ENCODE assay signal across 27 cellular contexts in genomic region chr6:83558975-83559374, GRCh38. TPM values are rescaled to one million over a fixed set of nuclear protein-coding genes. Genes with fewer than 3 reads are reported as not detected.
A peak's percentile ranks its signal among the peaks of the same experiment; 100 is the strongest.
DNase-seq lines count a peak whose midpoint lies in the region; ATAC-seq, FAIRE-seq and TF ChIP-seq lines count a peak whose summit lies in the region.
"Had no signal": no experiment of that assay in that cellular context is flagged by ENCODE, and none has a peak within 500 bp of the region (broad histone marks: within the 10 kb centered on the region; RNA-seq: fewer than 3 reads in every experiment).

No MANE protein-coding gene starts in this region.

- H3K27me3 ChIP-seq in GM23338 (ENCODE audit: insufficient read depth) (no peaks in the 10 kb centered on the region), H1 (replicated peaks in 1 of 4; ENCODE audit: control insufficient read depth in 3 of 4, extremely low read depth in 1 of 4, insufficient read depth in 3 of 4, low read length in 3 of 4) (no peaks in the 10 kb centered on the region), mesenchymal stem cell (ENCODE audit: control insufficient read depth in 1 of 2, insufficient read depth in 1 of 2, low read length in 2 of 2) (peaks cover 0 to 3% of the 10 kb centered on the region in 2 experiments), colonic mucosa (no peaks in the 10 kb centered on the region)
- H3K27me3 ChIP-seq: BE2C; BLaER1 treated with 17β-estradiol and CSF1 and Interleukin-3, amounts not matched to agents 10 nM and 100 nM had no signal

- H3K4me2 ChIP-seq in GM23338, result no peak overlapping the region
- H3K4me2 ChIP-seq in H1 (ENCODE audit: insufficient read depth in 1 of 2, low read depth in 2 of 2, low read length in 2 of 2), result no peak overlapping the region
- H3K4me2 ChIP-seq in mesenchymal stem cell (ENCODE audit: low read length, poor library complexity, severe bottlenecking), result no peak overlapping the region
- no peak overlapping the region for H3K4me2 ChIP-seq in OCI-LY7 (ENCODE audit: low read length)
- H3K4me2 ChIP-seq: A549; BLaER1 treated with 17β-estradiol and CSF1 and Interleukin-3, amounts not matched to agents 10 nM and 100 nM had no signal

- CTCF ChIA-PET in H1 (lab: Charles Lee; ENCODE audit: partially characterized antibody) (interaction anchor here (1.0 kb wide), 1 partner anchor 21 kb away, joined by 4 read pairs; no protein-coding TSS in a partner anchor), OCI-LY7 (lab: Charles Lee; ENCODE audit: unreplicated experiment) (no interaction called here)

- TF ChIP-seq POLR2A in H1 (IDR thresholded peaks at IDR 0.05; ENCODE audit: control extremely low read depth in 1 of 2, low read depth in 2 of 2, low read length in 2 of 2), result no peak

- H3F3A ChIP-seq in GM23338 (replicated peaks; ENCODE audit: low read depth), result no peaks in the 10 kb centered on the region

- POLR2A ChIA-PET in H1 (lab: Charles Lee; ENCODE audit: partially characterized antibody) (interaction anchor here (1.2 kb wide), 1 partner anchor 12 kb away, joined by 3 read pairs; no protein-coding TSS in a partner anchor), OCI-LY7 (lab: Charles Lee) (interaction anchor here (0.6 kb wide), 1 partner anchor 183 kb away, joined by 3 read pairs; no protein-coding TSS in a partner anchor)

- H3K4me1 ChIP-seq in GM23338 (ENCODE audit: insufficient read depth), result no peaks in the 10 kb centered on the region
- H3K4me1 ChIP-seq in H1 (replicated peaks in 1 of 4; ENCODE audit: control insufficient read depth in 3 of 4, insufficient read depth in 4 of 4, low read length in 3 of 4), result peaks cover 0 to 4% (median 0%) of the 10 kb centered on the region in 4 experiments; a peak in 1 of 7 replicates
- H3K4me1 ChIP-seq in mesenchymal stem cell (ENCODE audit: control insufficient read depth, insufficient read depth, low read depth, low read length), result peaks cover 6% of the 10 kb centered on the region
- no peaks in the 10 kb centered on the region for H3K4me1 ChIP-seq in colonic mucosa
- no peaks in the 10 kb centered on the region for H3K4me1 ChIP-seq in OCI-LY7 (ENCODE audit: insufficient read depth, low read length, poor library complexity, severe bottlenecking)
- H3K4me1 ChIP-seq: A549; BE2C; BLaER1 treated with 17β-estradiol and CSF1 and Interleukin-3, amounts not matched to agents 10 nM and 100 nM had no signal

- H2AFZ ChIP-seq in GM23338 (0 out of 2 replicates have a peak overlapping the region, but pooled peaks have one; percentile 1), H1 (ENCODE audit: low read length) (no peak overlapping the region), mesenchymal stem cell (ENCODE audit: low read depth, low read length) (no peak overlapping the region), OCI-LY7 (ENCODE audit: low read length) (no peak overlapping the region)

- no peak overlapping the region for H4K5ac ChIP-seq in H1 (ENCODE audit: insufficient read length, low read depth, low read length)

- TF ChIP-seq CTCF in GM23338 (conservative IDR thresholded peaks at IDR 0.05; ENCODE audit: low read depth in 2 of 2) (no peak), H1 (IDR thresholded peaks at IDR 0.05; ENCODE audit: control extremely low read depth in 1 of 3, insufficient read depth in 1 of 3, low read depth in 1 of 3, low read length in 3 of 3) (no peak), colonic mucosa (IDR thresholded peaks at IDR 0.05) (no peak), OCI-LY7 (conservative IDR thresholded peaks at IDR 0.05; ENCODE audit: low read length) (no peak)

- no peaks in the 10 kb centered on the region for H3K79me2 ChIP-seq in GM23338 (replicated peaks; ENCODE audit: insufficient read depth)
- H3K79me2 ChIP-seq in H1 (ENCODE audit: control insufficient read depth in 1 of 2, insufficient read depth in 2 of 2, low read length in 2 of 2), result no peaks in the 10 kb centered on the region
- H3K79me2 ChIP-seq in OCI-LY7 (ENCODE audit: insufficient read depth, low read depth, low read length), result no peaks in the 10 kb centered on the region

- H4K8ac ChIP-seq in H1 (ENCODE audit: extremely low read depth, insufficient read depth, low read length), result no peak overlapping the region
- no peak overlapping the region for H4K8ac ChIP-seq in mesenchymal stem cell (ENCODE audit: low read length)

- no peak overlapping the region for H3K4ac ChIP-seq in H1 (replicated peaks; ENCODE audit: insufficient read length, low read depth, low read length)
- no peak overlapping the region for H3K4ac ChIP-seq in mesenchymal stem cell (ENCODE audit: low read depth in 1 of 2, low read length in 2 of 2)

- no peaks in the 10 kb centered on the region for H3K27me3 Mint-ChIP-seq in GM23338 (ENCODE audit: insufficient read depth, low read depth, poor library complexity)

- no peaks in the 10 kb centered on the region for H3K36me3 ChIP-seq in GM23338 (ENCODE audit: insufficient read depth)
- no peaks in the 10 kb centered on the region for H3K36me3 ChIP-seq in H1 (ENCODE audit: control insufficient read depth in 2 of 4, insufficient read depth in 4 of 4, low read length in 3 of 4)
- no peaks in the 10 kb centered on the region for H3K36me3 ChIP-seq in mesenchymal stem cell (ENCODE audit: control insufficient read depth in 1 of 2, insufficient read depth in 2 of 2, low read depth in 1 of 2, low read length in 2 of 2)
- H3K36me3 ChIP-seq in colonic mucosa, result no peaks in the 10 kb centered on the region
- no peaks in the 10 kb centered on the region for H3K36me3 ChIP-seq in OCI-LY7 (ENCODE audit: insufficient read depth, low read length)
- H3K36me3 ChIP-seq: BE2C; BLaER1 treated with 17β-estradiol and CSF1 and Interleukin-3, amounts not matched to agents 10 nM and 100 nM had no signal

- no peak overlapping the region for H3K56ac ChIP-seq in H1 (replicated peaks; ENCODE audit: insufficient read length, low read depth, low read length)

- no TSS peak for BruUV-seq in OCI-LY7 (replicated peaks; lab: Mats Ljungman, UMichigan)

- H3K18ac ChIP-seq in H1 (ENCODE audit: extremely low read depth, low read length) (no peak overlapping the region), mesenchymal stem cell (ENCODE audit: low read depth in 1 of 2, low read length in 2 of 2) (no peak overlapping the region)

- DNase-seq in GM23338 (ENCODE audit: low spot score), result peak; percentile 28
- no peak for DNase-seq in H1 (ENCODE audit: low read depth in 1 of 2, low spot score in 2 of 2)
- no peak for DNase-seq in mesenchymal stem cell
- DNase-seq in renal cortical epithelial cell (ENCODE audit: low read depth), result peak; percentile 9
- DNase-seq in colonic mucosa, result no peak
- DNase-seq in OCI-LY7 (ENCODE audit: low spot score), result no peak
- DNase-seq: 8988T; ACHN; AML-193; BE2C; CD4-positive, alpha-beta T cell; CD8-positive, alpha-beta memory T cell; DMS 273 treated with DMSO at 0.1 percent for 48 hours; DMS79; EL; GF-D8; H9; HFFc6 had no signal

- no peak overlapping the region for H3K4me3 Mint-ChIP-seq in GM23338
- H3K4me3 Mint-ChIP-seq: CD14-positive monocyte; CD4-positive, alpha-beta T cell; CD8-positive, alpha-beta memory T cell; H9; HFFc6 had no signal

- H3K14ac ChIP-seq in H1 (ENCODE audit: insufficient read length), result no peak overlapping the region
- no peak overlapping the region for H3K14ac ChIP-seq in mesenchymal stem cell (ENCODE audit: low read length in 2 of 2)

- no peaks in the 10 kb centered on the region for H3K9me2 ChIP-seq in GM23338 (ENCODE audit: insufficient read depth)
- no peaks in the 10 kb centered on the region for H3K9me2 ChIP-seq in OCI-LY7 (ENCODE audit: insufficient read depth, low read length)

- intact Hi-C loops in colonic mucosa (cut with DNase I) (no loop called here), OCI-LY7 (cut with micrococcal nuclease; ENCODE audit: unreplicated experiment) (no loop called here)

- TF ChIP-seq EP300 in H1 (IDR thresholded peaks at IDR 0.05; ENCODE audit: borderline replicate concordance in 1 of 2, low read depth in 2 of 2, low read length in 2 of 2), result no peak

- H2BK20ac ChIP-seq in H1 (ENCODE audit: low read length), result no peak overlapping the region

- H3K27ac Mint-ChIP-seq in GM23338, result no peak overlapping the region
- H3K27ac Mint-ChIP-seq: CD14-positive monocyte; CD4-positive, alpha-beta T cell; CD8-positive, alpha-beta memory T cell; H9; HFFc6 had no signal

- H3K79me1 ChIP-seq in H1 (ENCODE audit: low read depth, low read length), result no peaks in the 10 kb centered on the region
- H3K79me1 ChIP-seq in mesenchymal stem cell (replicated peaks; ENCODE audit: low read length, poor library complexity, severe bottlenecking), result no peaks in the 10 kb centered on the region

- H3K9me3 Mint-ChIP-seq in GM23338, result no peaks in the 10 kb centered on the region
- H3K9me3 Mint-ChIP-seq: H9, HFFc6 had no signal

- 82% methylated on average over 1 of the region's 1 CpG; no CpG with 5 or more reads in 1 of the 2 experiments for WGBS in H1 (ENCODE audit: extremely low coverage in 1 of 2, insufficient coverage in 1 of 2, insufficient read length in 1 of 2, insufficient replicate concordance in 2 of 2, low coverage in 1 of 2, low lambda C conversion rate in 2 of 2, missing lambda C conversion rate in 1 of 2), 2 experiments
- WGBS in mesenchymal stem cell, result 100% methylated on average over 1 of the region's 1 CpG

- peaks cover 7% of the 10 kb centered on the region; the same call in 2 of the 3 replicates for H3K4me1 Mint-ChIP-seq in GM23338
- H3K4me1 Mint-ChIP-seq: CD14-positive monocyte; CD8-positive, alpha-beta memory T cell had no signal

- H3K9ac ChIP-seq in H1 (replicated peaks in 1 of 4; ENCODE audit: extremely low read depth in 1 of 4, low read depth in 3 of 4, low read length in 3 of 4) (no peak overlapping the region), mesenchymal stem cell (ENCODE audit: low read length) (no peak overlapping the region), colonic mucosa (ENCODE audit: low read depth in 2 of 2, low read length in 2 of 2) (no peak overlapping the region)
- H3K9ac ChIP-seq: BLaER1 treated with 17β-estradiol and CSF1 and Interleukin-3, amounts not matched to agents 10 nM and 100 nM had no signal

- no peak for TF ChIP-seq RAD21 in H1 (IDR thresholded peaks at IDR 0.05 in 1 of 2, conservative IDR thresholded peaks at IDR 0.05 in 1 of 2; ENCODE audit: low read depth in 2 of 2, low read length in 2 of 2)

- no peak overlapping the region for H2BK5ac ChIP-seq in H1 (ENCODE audit: low read depth, low read length)
- H2BK5ac ChIP-seq in mesenchymal stem cell (ENCODE audit: low read depth, low read length, poor library complexity, severe bottlenecking), result no peak overlapping the region

- H2AK5ac ChIP-seq in H1 (ENCODE audit: low read depth, low read length), result no peak overlapping the region
- peak overlapping the region; percentile 87 for H2AK5ac ChIP-seq in mesenchymal stem cell (ENCODE audit: low read length, severe bottlenecking)

- H3K4me3 ChIP-seq in GM23338 (no peak overlapping the region), H1 (ENCODE audit: extremely low read depth in 1 of 4, insufficient read depth in 2 of 4, low read depth in 3 of 4, low read length in 4 of 4) (no peak overlapping the region), mesenchymal stem cell (ENCODE audit: insufficient read depth in 1 of 2, low read depth in 1 of 2, low read length in 2 of 2) (no peak overlapping the region), colonic mucosa (no peak overlapping the region), OCI-LY7 (ENCODE audit: low read depth, low read length, poor library complexity, severe bottlenecking) (no peak overlapping the region)
- H3K4me3 ChIP-seq: A549; BLaER1 treated with 17β-estradiol and CSF1 and Interleukin-3, amounts not matched to agents 10 nM and 100 nM had no signal

- no peaks in the 10 kb centered on the region for H3K23me2 ChIP-seq in H1 (ENCODE audit: low read depth, low read length)

- H4K20me1 ChIP-seq in GM23338 (replicated peaks; ENCODE audit: insufficient read depth), result no peaks in the 10 kb centered on the region; the same call in 1 of the 2 replicates
- H4K20me1 ChIP-seq in H1 (replicated peaks in 1 of 2; ENCODE audit: control insufficient read depth in 1 of 2, insufficient read depth in 2 of 2, low read length in 2 of 2), result no peaks in the 10 kb centered on the region
- no peaks in the 10 kb centered on the region for H4K20me1 ChIP-seq in OCI-LY7 (ENCODE audit: insufficient read depth, low read length)
- H4K20me1 ChIP-seq: BLaER1 treated with 17β-estradiol and CSF1 and Interleukin-3, amounts not matched to agents 10 nM and 100 nM had no signal

- H2BK15ac ChIP-seq in H1 (ENCODE audit: low read length) (no peak overlapping the region), mesenchymal stem cell (ENCODE audit: low read depth, poor library complexity, severe bottlenecking) (no peak overlapping the region)

- H3K9me3 ChIP-seq in H1 (ENCODE audit: insufficient read depth in 2 of 2, low read depth in 1 of 2, low read length in 1 of 2) (no peaks in the 10 kb centered on the region), mesenchymal stem cell (ENCODE audit: control insufficient read depth, low read length) (peaks cover 9% of the 10 kb centered on the region), colonic mucosa (no peaks in the 10 kb centered on the region), OCI-LY7 (ENCODE audit: low read length) (no peaks in the 10 kb centered on the region)
- H3K9me3 ChIP-seq: A549, BE2C had no signal

- no peak overlapping the region for H3K27ac ChIP-seq in GM23338 (ENCODE audit: low read depth)
- no peak overlapping the region for H3K27ac ChIP-seq in H1 (ENCODE audit: low read depth, low read length)
- no peak overlapping the region for H3K27ac ChIP-seq in mesenchymal stem cell (ENCODE audit: low read length, poor library complexity, severe bottlenecking)
- H3K27ac ChIP-seq in colonic mucosa, result no peak overlapping the region
- H3K27ac ChIP-seq in OCI-LY7 (ENCODE audit: low read depth, low read length, poor library complexity, severe bottlenecking), result no peak overlapping the region
- H3K27ac ChIP-seq: A549; BLaER1 treated with 17β-estradiol and CSF1 and Interleukin-3, amounts not matched to agents 10 nM and 100 nM had no signal

- ATAC-seq in GM23338, result peak; percentile 35
- ATAC-seq in GM21619 (IDR thresholded peaks at IDR 0.05; ENCODE audit: unreplicated experiment), result no peak
- ATAC-seq: A549, HCT116 had no signal

- H4K91ac ChIP-seq in H1 (replicated peaks; ENCODE audit: insufficient read length, low read length) (no peak overlapping the region), mesenchymal stem cell (ENCODE audit: low read length) (no peak overlapping the region)

- H2BK12ac ChIP-seq in H1 (ENCODE audit: low read depth, low read length) (no peak overlapping the region), mesenchymal stem cell (ENCODE audit: low read length in 2 of 2) (no peak overlapping the region)

- FAIRE-seq in H1 (lab: Jason Lieb, UNC), result peak; percentile 7
- FAIRE-seq: A549, D721Med, GM12891, GM18507 had no signal

- no peak overlapping the region for H2BK120ac ChIP-seq in H1 (replicated peaks; ENCODE audit: low read depth, low read length)
- H2BK120ac ChIP-seq in mesenchymal stem cell (ENCODE audit: low read depth, low read length), result no peak overlapping the region

- H3K36me3 Mint-ChIP-seq in GM23338 (ENCODE audit: low read depth), result no peaks in the 10 kb centered on the region
- H3K36me3 Mint-ChIP-seq: CD14-positive monocyte had no signal

- H3K23ac ChIP-seq in H1 (ENCODE audit: insufficient read length) (no peak overlapping the region), mesenchymal stem cell (ENCODE audit: low read length in 2 of 2) (no peak overlapping the region)

RNA-seq across cellular contexts. Expression of gene PRSS35, which starts 46.6 kb away (rescaled TPM):
- total RNA-seq in GM23338 (2014; rRNA removed; shearing (Covaris generic)), result 1.2 and 2.1 TPM in 2 replicates
- polyA plus RNA-seq in GM23338 (2016; fragmentation: Nextera tagmentation; extraction: Ambion mirVana) (1.7 TPM in 2 replicates), H1 (2011; rRNA removed) (0.58 and 1.3 TPM in 2 replicates)
- 2.3 and 2.9 TPM in 2 replicates for total RNA-seq in H1 (2021; fragmentation: NEBNext Ultra II Directional; extraction: Animal tissue kit (Norgen Biotek cat#: 25700))
- 1.2 TPM for polyA plus RNA-seq in H1 (2011; cell fraction: cytosol; rRNA removed)
- 0.46 TPM for polyA plus RNA-seq in H1 (2011; cell fraction: nucleus; rRNA removed)
- polyA plus RNA-seq in H1 (2012, experiment 1 of 2), result 2.7 to 3.2 TPM (median 3.0 TPM) in 4 replicates
- 0.41 TPM for polyA plus RNA-seq in H1 (2012, experiment 2 of 2)
- 2.6 TPM for polyA plus RNA-seq in H1 (2013, experiment 1 of 2)
- 2.9 TPM for polyA plus RNA-seq in H1 (2013, experiment 2 of 2)
- 1.3 and 2.1 TPM in 2 replicates for polyA minus RNA-seq in H1 (2011; rRNA and poly(A)+ RNA removed)
- 0.73 TPM for polyA minus RNA-seq in H1 (2011; cell fraction: cytosol; rRNA and poly(A)+ RNA removed)
- polyA minus RNA-seq in H1 (2011; cell fraction: nucleus; rRNA and poly(A)+ RNA removed), result 0.80 TPM
- polyA plus RNA-seq in mesenchymal stem cell (2013, experiment 1 of 2), result 1.2 TPM
- polyA plus RNA-seq in mesenchymal stem cell (2013, experiment 2 of 2), result 1.2 TPM
- total RNA-seq in renal cortical epithelial cell (5.0 TPM in 1 of 2 replicates, not detected in the other), colonic mucosa (under 1 TPM; 0.11 to 0.22 TPM), OCI-LY7 (2022) (not detected in 2 replicates)
- total RNA-seq in OCI-LY7 (2014; rRNA removed; shearing (Covaris generic)), result not detected in 2 replicates
- total RNA-seq: CD4-positive, alpha-beta T cell; CD8-positive, alpha-beta memory T cell; H4 had no signal
- polyA plus RNA-seq: CD14-positive monocyte had no signal

Comparison
In these comparisons a context has a peak if more than half of its experiments do, and no peak if none do; other contexts are left out.
1. DNase-seq: peak in GM23338 (single experiment) and renal cortical epithelial cell (single experiment); none in H1 (0 of 2), mesenchymal stem cell (single experiment), colonic mucosa (single experiment) and OCI-LY7 (single experiment).